Comparison of ENCODE assay signal across 14 cellular contexts in the genomic region with DNA sequence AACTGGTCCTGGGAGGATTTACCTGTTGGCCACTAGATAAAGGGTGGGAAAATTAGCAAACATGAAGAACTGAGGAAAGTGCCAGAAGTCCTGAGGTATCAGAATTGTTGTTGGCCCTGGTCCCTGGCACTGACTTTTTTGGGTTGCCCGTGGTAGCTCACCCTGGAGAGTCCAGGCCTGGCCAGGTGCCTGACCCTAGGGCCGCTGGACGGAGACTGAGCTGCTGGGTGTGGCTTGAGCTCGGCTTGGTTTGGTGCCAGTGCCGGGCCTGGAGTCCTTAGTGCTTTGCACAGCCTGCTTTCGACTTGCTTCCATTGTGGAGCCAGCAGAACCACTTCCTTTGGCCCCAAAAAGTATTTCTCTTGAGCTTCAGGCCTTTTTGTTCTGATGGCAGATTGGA. TPM values are rescaled to one million over a fixed set of nuclear protein-coding genes. Genes with fewer than 3 reads are reported as not detected.
DNase-seq lines count a peak whose midpoint lies in the region; ATAC-seq and TF ChIP-seq lines count a peak whose summit lies in the region.
"Had no signal": no experiment of that assay in that cellular context is flagged by ENCODE, and none has a peak within 500 bp of the region (broad histone marks: within the 10 kb centered on the region; RNA-seq: fewer than 3 reads in every experiment).

No MANE protein-coding gene starts in this region.

- 50 to 74% (median 56%) methylated on average over 4 to 6 of the region's 6 CpGs for WGBS in adrenal gland, 4 donors
- WGBS in neuronal stem cell (ENCODE audit: extremely low coverage in 2 of 2, insufficient read length in 2 of 2, insufficient replicate concordance in 1 of 2), 2 donors, result no CpG with 5 or more reads among the region's 6 CpGs
- 61 to 63% methylated on average over 3 to 4 of the region's 6 CpGs for WGBS in tibial nerve, 2 donors

- no peak overlapping the region for H3K9ac ChIP-seq in neuronal stem cell (ENCODE audit: low read depth, low read length, poor library complexity)

- H2AFZ ChIP-seq in neuronal stem cell (ENCODE audit: low read length), result no peak overlapping the region

- H2AK5ac ChIP-seq in neuronal stem cell (ENCODE audit: low read depth, low read length), result no peak overlapping the region

- peaks cover 3% of the 10 kb centered on the region for H3K79me1 ChIP-seq in neuronal stem cell (ENCODE audit: low read depth, low read length)

- DNase-seq in adrenal gland (peak in 6 of 7 donors; percentile 68 to 90 (median 82)), cardiac septum (ENCODE audit: low spot score) (peak; percentile 86), neuronal stem cell (ENCODE audit: low spot score) (no peak), tibial nerve (ENCODE audit: low spot score in 2 of 2) (peak; percentile 34 to 51), mesenteric fat pad (ENCODE audit: low spot score) (no peak), NCI-H2107 (lab: John Stamatoyannopoulos, UW) (no peak)
- DNase-seq: CD8-positive, alpha-beta T cell; GF-D8; MV-4-11; NCI-H1417 treated with DMSO at 0.1 percent for 48 hours; NCI-H2081; NCI-H345; NCI-H69 had no signal

- no peak overlapping the region for H4K91ac ChIP-seq in neuronal stem cell (ENCODE audit: low read depth, low read length, poor library complexity)

- H3K4me2 ChIP-seq in neuronal stem cell (ENCODE audit: insufficient read depth, low read length, poor library complexity, severe bottlenecking), result no peak overlapping the region

- no peak overlapping the region for H2BK120ac ChIP-seq in neuronal stem cell (ENCODE audit: low read depth, low read length)

- H3K27ac ChIP-seq in adrenal gland, result peak overlapping the region in 2 of 5 donors; percentile 6 to 17
- H3K27ac ChIP-seq in neuronal stem cell (replicated peaks; ENCODE audit: low read length), result no peak overlapping the region
- H3K27ac ChIP-seq in tibial nerve, result no peak overlapping the region

- no peak overlapping the region for H4K8ac ChIP-seq in neuronal stem cell (ENCODE audit: low read depth, low read length)

- no peak for TF ChIP-seq POLR2A in adrenal gland (IDR thresholded peaks at IDR 0.05)
- no peak for TF ChIP-seq POLR2A in tibial nerve (IDR thresholded peaks at IDR 0.05)

- H3K36me3 ChIP-seq in adrenal gland (replicated peaks in 1 of 2), result peaks cover 0 to 89% of the 10 kb centered on the region in 2 donors
- peaks cover 73 to 100% of the 10 kb centered on the region in 2 donors for H3K36me3 ChIP-seq in neuronal stem cell (replicated peaks in 1 of 2; ENCODE audit: control insufficient read depth in 2 of 2, insufficient read depth in 2 of 2, low read length in 2 of 2)
- H3K36me3 ChIP-seq in tibial nerve, result peaks cover 2 to 99% (median 32%) of the 10 kb centered on the region in 3 donors

- H3K9me3 ChIP-seq in adrenal gland (replicated peaks in 1 of 3) (no peaks in the 10 kb centered on the region), neuronal stem cell (replicated peaks in 1 of 2; ENCODE audit: control insufficient read depth in 2 of 2, insufficient read depth in 1 of 2, low read depth in 1 of 2, low read length in 2 of 2) (peaks cover 0 to under 1% of the 10 kb centered on the region in 2 donors), tibial nerve (no peaks in the 10 kb centered on the region)

- H2BK15ac ChIP-seq in neuronal stem cell (ENCODE audit: low read length), result no peak overlapping the region

- no peak overlapping the region for H2BK12ac ChIP-seq in neuronal stem cell (ENCODE audit: low read length)

- TF ChIP-seq EP300 in tibial nerve (IDR thresholded peaks at IDR 0.05), result no peak

- TF ChIP-seq CTCF in adrenal gland (IDR thresholded peaks at IDR 0.05), result no peak
- TF ChIP-seq CTCF in tibial nerve (IDR thresholded peaks at IDR 0.05), result no peak

- no peak overlapping the region for H3K4me3 ChIP-seq in adrenal gland
- H3K4me3 ChIP-seq in neuronal stem cell (ENCODE audit: low read length in 2 of 2), result no peak overlapping the region
- no peak overlapping the region for H3K4me3 ChIP-seq in tibial nerve

- no peak overlapping the region for H3K4ac ChIP-seq in neuronal stem cell (ENCODE audit: low read length)

- no peak overlapping the region for H3K18ac ChIP-seq in neuronal stem cell (ENCODE audit: low read length)

- H3K4me1 ChIP-seq in adrenal gland (replicated peaks in 1 of 2) (peaks cover 14 to 23% of the 10 kb centered on the region in 2 donors), neuronal stem cell (ENCODE audit: control insufficient read depth in 2 of 2, insufficient read depth in 1 of 2, low read depth in 1 of 2, low read length in 2 of 2) (no peaks in the 10 kb centered on the region), tibial nerve (peaks cover 0 to 13% (median 0%) of the 10 kb centered on the region in 4 donors)

- no peaks in the 10 kb centered on the region for H3K27me3 ChIP-seq in adrenal gland
- H3K27me3 ChIP-seq in neuronal stem cell (ENCODE audit: control insufficient read depth in 3 of 3, insufficient read depth in 3 of 3, low read depth in 1 of 3, low read length in 3 of 3), result no peaks in the 10 kb centered on the region
- no peaks in the 10 kb centered on the region for H3K27me3 ChIP-seq in tibial nerve

- intact Hi-C loops in adrenal gland (cut with DNase I) (no loop called here), cardiac septum (cut with DNase I) (no loop called here)

- no peak for ATAC-seq in GM18867 (IDR thresholded peaks at IDR 0.05; ENCODE audit: unreplicated experiment)
- ATAC-seq: CD8-positive, alpha-beta T cell had no signal

- no peak overlapping the region for H3K23ac ChIP-seq in neuronal stem cell (ENCODE audit: low read depth, low read length, poor library complexity)

- peak overlapping the region; percentile 19 for H2BK5ac ChIP-seq in neuronal stem cell (ENCODE audit: low read length)

- H3K14ac ChIP-seq in neuronal stem cell (ENCODE audit: low read length), result no peak overlapping the region

RNA-seq across cellular contexts. Expression of gene MDH2, which starts 12.9 kb away (rescaled TPM):
- total RNA-seq in adrenal gland, result 100 to 1,000 TPM; 153 to 359 (median 226) TPM
- 100 to 1,000 TPM in 1 of 3 donors, 10 to 100 TPM in 2; 42.5 to 284 (median 60.3) TPM for polyA plus RNA-seq in adrenal gland
- 376 TPM for total RNA-seq in cardiac septum
- polyA plus RNA-seq in neuronal stem cell (2013, experiment 1 of 2), result 189 TPM
- polyA plus RNA-seq in neuronal stem cell (2013, experiment 2 of 2), result 179 TPM
- 10 to 100 TPM; 57.1 to 81.0 (median 69.4) TPM for total RNA-seq in tibial nerve
- 128 TPM for total RNA-seq in mesenteric fat pad

RNA-seq across cellular contexts. Expression of gene STYXL1, which starts 13.0 kb away (rescaled TPM):
- 10 to 100 TPM; 20.9 to 70.7 (median 41.9) TPM for total RNA-seq in adrenal gland
- polyA plus RNA-seq in adrenal gland, result 10 to 100 TPM; 54.1 to 82.0 (median 64.2) TPM
- 16.1 TPM for total RNA-seq in cardiac septum
- polyA plus RNA-seq in neuronal stem cell (2013, experiment 1 of 2), result 39.7 TPM
- polyA plus RNA-seq in neuronal stem cell (2013, experiment 2 of 2), result 37.4 TPM
- total RNA-seq in tibial nerve, result 10 to 100 TPM in 3 of 4 donors, 1 to 10 TPM in 1; 9.9 to 45.7 (median 29.0) TPM
- total RNA-seq in mesenteric fat pad, result 9.7 TPM

Comparison
In these comparisons a context has a peak if more than half of its experiments do, and no peak if none do; other contexts are left out.
1. DNase-seq: peak in adrenal gland (6 of 7), cardiac septum (single experiment) and tibial nerve (2 of 2); none in neuronal stem cell (single experiment), mesenteric fat pad (single experiment) and NCI-H2107 (single experiment).